ENCODE assay signal across 1 cellular context in genomic region chr6:30489081-30490030, GRCh38.
TF ChIP-seq lines count a peak whose summit lies in the region.

Gene HLA-E (plus strand): TSS chr6:30489509. CDS start chr6:30489532, 23 bp downstream.

TF ChIP-seq in K562, 482 proteins besides CTCF, POLR2A, EP300 and RAD21 (continued from another document and continues in another):
- TF ChIP-seq ZEB2 (IDR thresholded peaks at IDR 0.05) (peak; percentile 44; the same call in 1 of the 2 replicates), ZNF695 (CRISPR knock-in tag; IDR thresholded peaks at IDR 0.05) (no peak), XRCC3 (IDR thresholded peaks at IDR 0.05) (no peak), EGR1 (conservative IDR thresholded peaks at IDR 0.05) (peak; percentile 41; the same call in 1 of the 2 replicates), HDAC8 (tag; IDR thresholded peaks at IDR 0.05) (no peak), TAF15 (IDR thresholded peaks at IDR 0.05; ENCODE audit: low read depth, low read length) (no peak), USF2 (CRISPR knock-in tag; IDR thresholded peaks at IDR 0.05) (peak; percentile 75), ELK3 (CRISPR knock-in tag; IDR thresholded peaks at IDR 0.05) (no peak), TFAP4 (CRISPR knock-in tag; IDR thresholded peaks at IDR 0.05; ENCODE audit: borderline replicate concordance) (peak; percentile 76; the same call in 1 of the 2 replicates), SMARCA4 (IDR thresholded peaks at IDR 0.05) (peak; percentile 53; the same call in 1 of the 2 replicates), TBP (optimal IDR thresholded peaks at IDR 0.05; ENCODE audit: low read depth, low read length) (peak; percentile 79), KDM5B (IDR thresholded peaks at IDR 0.05; ENCODE audit: insufficient replicate concordance, low read depth, low read length) (peak; percentile 97), ETS2 (tag; IDR thresholded peaks at IDR 0.05; ENCODE audit: borderline replicate concordance, poor library complexity, severe bottlenecking) (no peak), PHF21A (IDR thresholded peaks at IDR 0.05; ENCODE audit: borderline replicate concordance, low read depth) (peak; percentile 95; the same call in 1 of the 2 replicates), EHMT2 (IDR thresholded peaks at IDR 0.05) (peak; percentile 24; the same call in 1 of the 2 replicates), ELF1 (tag; IDR thresholded peaks at IDR 0.05) (peak; percentile 75), PRDM10 (IDR thresholded peaks at IDR 0.05; ENCODE audit: partially characterized antibody) (peak; percentile 25), REST (CRISPR knock-in tag; IDR thresholded peaks at IDR 0.05; ENCODE audit: low read depth) (no peak), CREB3L1 (IDR thresholded peaks at IDR 0.05; ENCODE audit: borderline replicate concordance, low read depth) (no peak), ZNF232 (CRISPR knock-in tag; IDR thresholded peaks at IDR 0.05) (0 out of 2 replicates have a peak, but pooled peaks have one; percentile 18), CEBPG (CRISPR knock-in tag; IDR thresholded peaks at IDR 0.05) (no peak), CEBPG (tag; conservative IDR thresholded peaks at IDR 0.05 in 1 of 2, IDR thresholded peaks at IDR 0.05 in 1 of 2) (peak in 1 of 2 experiments; percentile 16; a peak in 1 of 4 replicates), POU5F1 (IDR thresholded peaks at IDR 0.05; ENCODE audit: borderline replicate concordance, low read depth, low read length, partially characterized antibody) (no peak), ZNF76 (CRISPR knock-in tag; IDR thresholded peaks at IDR 0.05; ENCODE audit: borderline replicate concordance) (no peak), TSHZ1 (CRISPR knock-in tag; IDR thresholded peaks at IDR 0.05) (peak; percentile 16; the same call in 1 of the 2 replicates), ZNF239 (CRISPR knock-in tag; IDR thresholded peaks at IDR 0.05) (no peak), EP400 (IDR thresholded peaks at IDR 0.05) (peak; percentile 79), SRSF3 (IDR thresholded peaks at IDR 0.05; ENCODE audit: insufficient read depth, low read length) (no peak), NFIC (IDR thresholded peaks at IDR 0.05) (no peak), PML (IDR thresholded peaks at IDR 0.05; ENCODE audit: low read length) (no peak; the same call in 1 of the 2 replicates), ZNF354B (CRISPR knock-in tag; IDR thresholded peaks at IDR 0.05) (no peak), ZNF140 (CRISPR knock-in tag; IDR thresholded peaks at IDR 0.05) (no peak), KDM2B (CRISPR knock-in tag; IDR thresholded peaks at IDR 0.05) (0 out of 2 replicates have a peak, but pooled peaks have one; percentile 17), ZNF436 (CRISPR knock-in tag; IDR thresholded peaks at IDR 0.05) (no peak), PTBP1 (IDR thresholded peaks at IDR 0.05; ENCODE audit: low read depth, low read length) (no peak), HDGF (IDR thresholded peaks at IDR 0.05) (0 out of 2 replicates have a peak, but pooled peaks have one; percentile 69), SLC30A9 (CRISPR knock-in tag; IDR thresholded peaks at IDR 0.05) (no peak), ADNP (tag; IDR thresholded peaks at IDR 0.05) (peak; percentile 98), PCBP2 (IDR thresholded peaks at IDR 0.05; ENCODE audit: low read depth, low read length, poor library complexity, severe bottlenecking) (no peak), ILF3 (IDR thresholded peaks at IDR 0.05; ENCODE audit: borderline replicate concordance) (no peak), ZNF785 (CRISPR knock-in tag; IDR thresholded peaks at IDR 0.05) (no peak), BCOR (IDR thresholded peaks at IDR 0.05) (peak; percentile 97), AFF4 (CRISPR knock-in tag; IDR thresholded peaks at IDR 0.05) (no peak; the same call in 1 of the 2 replicates), ETV1 (tag; conservative IDR thresholded peaks at IDR 0.05; ENCODE audit: low read depth) (peak; percentile 43; the same call in 1 of the 2 replicates)
